ENCODE assay signal across 8 cellular contexts in the genomic region with DNA sequence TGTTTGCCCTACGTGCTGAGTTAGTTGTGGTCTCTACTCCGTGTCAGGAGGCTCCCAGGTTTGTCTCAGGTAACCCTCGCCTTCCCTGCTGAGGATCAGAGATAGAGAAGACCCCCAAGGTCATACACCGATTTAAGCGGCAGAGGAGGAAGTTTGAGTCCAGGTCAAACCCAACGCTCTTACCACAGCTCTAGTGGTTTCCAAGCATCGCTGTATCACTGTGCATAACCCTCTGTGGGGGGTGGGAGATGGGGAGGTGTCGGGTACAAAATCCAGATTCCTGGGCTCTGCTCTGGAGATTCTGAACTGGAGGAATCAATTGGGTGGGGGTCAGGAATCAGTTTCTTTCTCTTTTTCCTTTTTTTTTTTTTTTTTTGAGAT. TPM values are rescaled to one million over a fixed set of nuclear protein-coding genes. Genes with fewer than 3 reads are reported as not detected.
DNase-seq lines count a peak whose midpoint lies in the region; ATAC-seq, FAIRE-seq and TF ChIP-seq lines count a peak whose summit lies in the region.

No MANE protein-coding gene starts in this region.

- no peak for TF ChIP-seq RAD21 in HepG2 (CRISPR knock-in tag; IDR thresholded peaks at IDR 0.05)

- H3K9me3 Mint-ChIP-seq in activated naive CD4-positive, alpha-beta T cell treated with anti-CD3 and anti-CD28 coated beads, Interleukin-2, amount 50 U/mL, for 24 hours: no peaks in the 10 kb centered on the region
- no peaks in the 10 kb centered on the region for H3K9me3 Mint-ChIP-seq in activated naive CD8-positive, alpha-beta T cell (ENCODE audit: low read depth)

- H3K27me3 ChIP-seq in HepG2 (ENCODE audit: control insufficient read depth in 1 of 2, insufficient read depth in 2 of 2, low read length in 2 of 2) (no peaks in the 10 kb centered on the region), upper lobe of left lung (no peaks in the 10 kb centered on the region)

- peaks cover 3% of the 10 kb centered on the region for H3K79me2 ChIP-seq in HepG2 (ENCODE audit: insufficient read depth, low read length)

- H3K27ac Mint-ChIP-seq in activated naive CD4-positive, alpha-beta T cell treated with anti-CD3 and anti-CD28 coated beads, Interleukin-2, amount 50 U/mL, for 24 hours: no peak overlapping the region
- peak overlapping the region; percentile 84 for H3K27ac Mint-ChIP-seq in activated naive CD8-positive, alpha-beta T cell

- H3K4me1 ChIP-seq in HepG2 (ENCODE audit: insufficient read depth, low read length) (peaks cover 64% of the 10 kb centered on the region), upper lobe of left lung (peaks cover 55 to 75% (median 63%) of the 10 kb centered on the region in 4 donors)

- ATAC-seq in HepG2 (no peak), upper lobe of left lung (ENCODE audit: low FRiP score in 2 of 2) (no peak), HG02678 (IDR thresholded peaks at IDR 0.05; ENCODE audit: unreplicated experiment) (no peak), HG03342 (IDR thresholded peaks at IDR 0.05; ENCODE audit: unreplicated experiment) (no peak), GM21723 (IDR thresholded peaks at IDR 0.05; ENCODE audit: unreplicated experiment) (no peak)

- CTCF ChIA-PET in HepG2 (lab: Yijun Ruan, JAX; ENCODE audit: low intra/inter-chr PET ratio, low total read pairs): no interaction called here

- no peak overlapping the region for H2AFZ ChIP-seq in HepG2 (ENCODE audit: low read length)

- TF ChIP-seq EP300 in HepG2 (IDR thresholded peaks at IDR 0.05; ENCODE audit: low read depth in 2 of 2, low read length in 2 of 2) (no peak), HepG2 (CRISPR knock-in tag; IDR thresholded peaks at IDR 0.05; ENCODE audit: borderline replicate concordance) (no peak), upper lobe of left lung (IDR thresholded peaks at IDR 0.05) (no peak)

- H3K4me2 ChIP-seq in HepG2 (ENCODE audit: low read depth, low read length): peak overlapping the region; percentile 88

- no TSS peak for BruUV-seq in HepG2 (replicated peaks; lab: Mats Ljungman, UMichigan)

- H3K4me1 Mint-ChIP-seq in activated naive CD4-positive, alpha-beta T cell treated with anti-CD3 and anti-CD28 coated beads, Interleukin-2, amount 50 U/mL, for 24 hours: peaks cover 60% of the 10 kb centered on the region
- H3K4me1 Mint-ChIP-seq in activated naive CD8-positive, alpha-beta T cell (ENCODE audit: low read depth): peaks cover 44% of the 10 kb centered on the region

- peak overlapping the region; percentile 75 for H3K27ac ChIP-seq in HepG2 (ENCODE audit: extremely low read length, insufficient read depth, low read length)
- H3K27ac ChIP-seq in upper lobe of left lung: peak overlapping the region; percentile 87 to 96 (median 90)

- no peaks in the 10 kb centered on the region for H4K20me1 ChIP-seq in HepG2 (ENCODE audit: insufficient read depth, low read length)

- peak overlapping the region; percentile 87 for H3K4me3 Mint-ChIP-seq in activated naive CD4-positive, alpha-beta T cell treated with anti-CD3 and anti-CD28 coated beads, Interleukin-2, amount 50 U/mL, for 24 hours
- H3K4me3 Mint-ChIP-seq in activated naive CD8-positive, alpha-beta T cell: peak overlapping the region; percentile 80

- 13% methylated on average over 2 of the region's 8 CpGs for WGBS in HepG2 (ENCODE audit: low lambda C conversion rate)
- 5% methylated on average over 5 to 8 of the region's 8 CpGs for WGBS in upper lobe of left lung, 2 donors

- H3K4me3 ChIP-seq in HepG2 (replicated peaks in 1 of 3; ENCODE audit: insufficient read depth in 1 of 3, low read depth in 2 of 3, low read length in 3 of 3): peak overlapping the region; percentile 94 to 96 (median 95)
- H3K4me3 ChIP-seq in upper lobe of left lung: peak overlapping the region; percentile 31 to 93 (median 72)

- no peak for TF ChIP-seq CTCF in HepG2 (CRISPR knock-in tag; IDR thresholded peaks at IDR 0.05)
- no peak for TF ChIP-seq CTCF in upper lobe of left lung (IDR thresholded peaks at IDR 0.05)

- no peaks in the 10 kb centered on the region for H3K9me3 ChIP-seq in HepG2 (ENCODE audit: low read length)
- no peaks in the 10 kb centered on the region for H3K9me3 ChIP-seq in upper lobe of left lung

- TF ChIP-seq POLR2A in HepG2 (IDR thresholded peaks at IDR 0.05; ENCODE audit: insufficient read depth in 1 of 2, low read depth in 2 of 2, low read length in 2 of 2) (no peak), upper lobe of left lung (IDR thresholded peaks at IDR 0.05) (no peak)

- H3K9ac ChIP-seq in HepG2 (ENCODE audit: insufficient read depth, low read depth, low read length): peak overlapping the region; percentile 80

- in situ Hi-C loops in HepG2 (cut with HindIII; ENCODE audit: extremely low pct_ligation_motif_present, low pct_unique_long_range_greater_than_20kb): no loop called here

- no peaks in the 10 kb centered on the region for H3K36me3 Mint-ChIP-seq in activated naive CD4-positive, alpha-beta T cell treated with anti-CD3 and anti-CD28 coated beads, Interleukin-2, amount 50 U/mL, for 24 hours
- no peaks in the 10 kb centered on the region for H3K36me3 Mint-ChIP-seq in activated naive CD8-positive, alpha-beta T cell

- no peak for DNase-seq in activated naive CD4-positive, alpha-beta T cell (lab: John Stamatoyannopoulos, UW)
- DNase-seq in HepG2 (ENCODE audit: low spot score) (no peak), upper lobe of left lung (no peak)

- intact Hi-C loops in HepG2 (cut with micrococcal nuclease; ENCODE audit: unreplicated experiment): no loop called here

- H3K36me3 ChIP-seq in HepG2 (replicated peaks in 1 of 2; ENCODE audit: control insufficient read depth in 1 of 2, insufficient read depth in 2 of 2, low read length in 2 of 2) (no peaks in the 10 kb centered on the region), upper lobe of left lung (no peaks in the 10 kb centered on the region)

- POLR2A ChIA-PET in HepG2 (lab: Yijun Ruan, JAX): interaction anchor here (1.0 to 2.6 kb wide), 2 partner anchors 10 to 39 kb away, joined by 4 to 8 read pairs; a partner anchor contains a TSS

- FAIRE-seq in HepG2 (lab: Jason Lieb, UNC): peak; percentile 18

- H3K27me3 Mint-ChIP-seq in activated naive CD4-positive, alpha-beta T cell treated with anti-CD3 and anti-CD28 coated beads, Interleukin-2, amount 50 U/mL, for 24 hours: no peaks in the 10 kb centered on the region
- H3K27me3 Mint-ChIP-seq in activated naive CD8-positive, alpha-beta T cell: no peaks in the 10 kb centered on the region

RNA-seq across cellular contexts. Expression of a gene that starts 0.6 kb away (rescaled TPM):
- total RNA-seq in HepG2 (2016; rRNA removed; fragmentation: Illumina TruSeq; extraction: Trizol): 7.1 and 10.3 TPM in 2 replicates
- 28.3 and 35.6 TPM in 2 replicates for total RNA-seq in HepG2 (2016; cell fraction: cytosol; rRNA removed; fragmentation: Illumina TruSeq; extraction: Trizol; ENCODE audit: low read depth)
- total RNA-seq in HepG2 (2016; cell fraction: insoluble cytoplasmic fraction; rRNA removed; fragmentation: Illumina TruSeq; extraction: Trizol): 6.3 and 10.4 TPM in 2 replicates
- total RNA-seq in HepG2 (2016; cell fraction: membrane; rRNA removed; fragmentation: Illumina TruSeq; extraction: Trizol): 28.1 and 29.9 TPM in 2 replicates
- total RNA-seq in HepG2 (2016; cell fraction: nucleus; rRNA removed; fragmentation: Illumina TruSeq; extraction: Trizol): 5.2 and 8.8 TPM in 2 replicates
- polyA plus RNA-seq in HepG2 (2011; rRNA removed): 60.8 and 70.9 TPM in 2 replicates
- polyA plus RNA-seq in HepG2 (2011; cell fraction: cytosol; rRNA removed): 33.5 and 51.1 TPM in 2 replicates
- polyA plus RNA-seq in HepG2 (2011; cell fraction: nucleus; rRNA removed): 73.5 and 95.2 TPM in 2 replicates
- polyA plus RNA-seq in HepG2 (2012): 39.4 and 41.6 TPM in 2 replicates
- polyA plus RNA-seq in HepG2 (2016; cell fraction: cytosol; fragmentation: Illumina TruSeq; extraction: Trizol; ENCODE audit: low read depth): 106 and 114 TPM in 2 replicates
- 22.4 and 29.3 TPM in 2 replicates for polyA plus RNA-seq in HepG2 (2016; cell fraction: insoluble cytoplasmic fraction; fragmentation: Illumina TruSeq; extraction: Trizol; ENCODE audit: low read depth)
- polyA plus RNA-seq in HepG2 (2016; cell fraction: membrane; fragmentation: Illumina TruSeq; extraction: Trizol; ENCODE audit: low read depth): 95.1 and 103 TPM in 2 replicates
- polyA plus RNA-seq in HepG2 (2016; cell fraction: nucleus; fragmentation: Illumina TruSeq; extraction: Trizol; ENCODE audit: insufficient read depth, low read depth): 38.2 and 42.5 TPM in 2 replicates
- 22.4 and 24.1 TPM in 2 replicates for polyA minus RNA-seq in HepG2 (2011; rRNA and poly(A)+ RNA removed; ENCODE audit: low replicate concordance)
- polyA minus RNA-seq in HepG2 (2011; cell fraction: cytosol; rRNA and poly(A)+ RNA removed): 10.7 and 10.8 TPM in 2 replicates
- polyA minus RNA-seq in HepG2 (2011; cell fraction: nucleus; rRNA and poly(A)+ RNA removed): 6.1 and 7.1 TPM in 2 replicates
- total RNA-seq in upper lobe of left lung: 10 to 100 TPM; 25.0 to 52.0 (median 39.2) TPM

RNA-seq across cellular contexts. Expression of a gene that starts 3.4 kb away (rescaled TPM):
- total RNA-seq in HepG2 (2016; rRNA removed; fragmentation: Illumina TruSeq; extraction: Trizol) (10.1 and 11.3 TPM in 2 replicates), upper lobe of left lung (100 to 1,000 TPM in 3 of 6 donors, 10 to 100 TPM in 3; 25.1 to 171 (median 124) TPM)
- 33.3 and 36.0 TPM in 2 replicates for total RNA-seq in HepG2 (2016; cell fraction: cytosol; rRNA removed; fragmentation: Illumina TruSeq; extraction: Trizol; ENCODE audit: low read depth)
- total RNA-seq in HepG2 (2016; cell fraction: insoluble cytoplasmic fraction; rRNA removed; fragmentation: Illumina TruSeq; extraction: Trizol): 7.7 and 10.8 TPM in 2 replicates
- 38.1 and 42.4 TPM in 2 replicates for total RNA-seq in HepG2 (2016; cell fraction: membrane; rRNA removed; fragmentation: Illumina TruSeq; extraction: Trizol)
- total RNA-seq in HepG2 (2016; cell fraction: nucleus; rRNA removed; fragmentation: Illumina TruSeq; extraction: Trizol): 6.0 and 7.4 TPM in 2 replicates
- polyA plus RNA-seq in HepG2 (2011; rRNA removed): 9.0 and 10.8 TPM in 2 replicates
- 6.4 and 7.2 TPM in 2 replicates for polyA plus RNA-seq in HepG2 (2011; cell fraction: cytosol; rRNA removed)
- polyA plus RNA-seq in HepG2 (2011; cell fraction: nucleus; rRNA removed): 14.7 and 17.2 TPM in 2 replicates
- polyA plus RNA-seq in HepG2 (2012): 40.4 and 54.0 TPM in 2 replicates
- polyA plus RNA-seq in HepG2 (2016; cell fraction: cytosol; fragmentation: Illumina TruSeq; extraction: Trizol; ENCODE audit: low read depth): 75.5 and 81.3 TPM in 2 replicates
- polyA plus RNA-seq in HepG2 (2016; cell fraction: insoluble cytoplasmic fraction; fragmentation: Illumina TruSeq; extraction: Trizol; ENCODE audit: low read depth): 19.0 and 24.4 TPM in 2 replicates
- polyA plus RNA-seq in HepG2 (2016; cell fraction: membrane; fragmentation: Illumina TruSeq; extraction: Trizol; ENCODE audit: low read depth): 73.2 and 75.8 TPM in 2 replicates
- polyA plus RNA-seq in HepG2 (2016; cell fraction: nucleus; fragmentation: Illumina TruSeq; extraction: Trizol; ENCODE audit: insufficient read depth, low read depth): 29.2 and 36.6 TPM in 2 replicates
- polyA minus RNA-seq in HepG2 (2011; rRNA and poly(A)+ RNA removed; ENCODE audit: low replicate concordance): 8.3 and 8.6 TPM in 2 replicates
- polyA minus RNA-seq in HepG2 (2011; cell fraction: cytosol; rRNA and poly(A)+ RNA removed): 9.6 and 10.8 TPM in 2 replicates
- polyA minus RNA-seq in HepG2 (2011; cell fraction: nucleus; rRNA and poly(A)+ RNA removed): 2.8 and 3.7 TPM in 2 replicates

RNA-seq across cellular contexts. Expression of a gene that starts 4.9 kb away (rescaled TPM):
- total RNA-seq in HepG2 (2016; rRNA removed; fragmentation: Illumina TruSeq; extraction: Trizol): 38.5 and 39.8 TPM in 2 replicates
- 48.7 and 58.7 TPM in 2 replicates for total RNA-seq in HepG2 (2016; cell fraction: cytosol; rRNA removed; fragmentation: Illumina TruSeq; extraction: Trizol; ENCODE audit: low read depth)
- total RNA-seq in HepG2 (2016; cell fraction: insoluble cytoplasmic fraction; rRNA removed; fragmentation: Illumina TruSeq; extraction: Trizol): 37.6 and 40.0 TPM in 2 replicates
- 48.0 and 62.5 TPM in 2 replicates for total RNA-seq in HepG2 (2016; cell fraction: membrane; rRNA removed; fragmentation: Illumina TruSeq; extraction: Trizol)
- total RNA-seq in HepG2 (2016; cell fraction: nucleus; rRNA removed; fragmentation: Illumina TruSeq; extraction: Trizol): 18.9 and 27.6 TPM in 2 replicates
- 33.5 and 38.6 TPM in 2 replicates for polyA plus RNA-seq in HepG2 (2011; rRNA removed)
- polyA plus RNA-seq in HepG2 (2011; cell fraction: cytosol; rRNA removed): 23.8 and 46.2 TPM in 2 replicates
- polyA plus RNA-seq in HepG2 (2011; cell fraction: nucleus; rRNA removed): 106 and 113 TPM in 2 replicates
- 14.6 and 20.4 TPM in 2 replicates for polyA plus RNA-seq in HepG2 (2012)
- 41.8 and 51.1 TPM in 2 replicates for polyA plus RNA-seq in HepG2 (2016; cell fraction: cytosol; fragmentation: Illumina TruSeq; extraction: Trizol; ENCODE audit: low read depth)
- 30.6 and 31.0 TPM in 2 replicates for polyA plus RNA-seq in HepG2 (2016; cell fraction: insoluble cytoplasmic fraction; fragmentation: Illumina TruSeq; extraction: Trizol; ENCODE audit: low read depth)
- polyA plus RNA-seq in HepG2 (2016; cell fraction: membrane; fragmentation: Illumina TruSeq; extraction: Trizol; ENCODE audit: low read depth): 38.0 and 47.3 TPM in 2 replicates
- polyA plus RNA-seq in HepG2 (2016; cell fraction: nucleus; fragmentation: Illumina TruSeq; extraction: Trizol; ENCODE audit: insufficient read depth, low read depth): 38.7 and 47.5 TPM in 2 replicates
- 36.4 and 41.0 TPM in 2 replicates for polyA minus RNA-seq in HepG2 (2011; rRNA and poly(A)+ RNA removed; ENCODE audit: low replicate concordance)
- 15.6 and 16.6 TPM in 2 replicates for polyA minus RNA-seq in HepG2 (2011; cell fraction: cytosol; rRNA and poly(A)+ RNA removed)
- 25.8 and 28.7 TPM in 2 replicates for polyA minus RNA-seq in HepG2 (2011; cell fraction: nucleus; rRNA and poly(A)+ RNA removed)
- total RNA-seq in upper lobe of left lung: 10 to 100 TPM; 30.3 to 94.3 (median 68.0) TPM

RNA-seq across cellular contexts. Expression of a gene that starts 5.0 kb away (rescaled TPM):
- total RNA-seq in HepG2 (2016; rRNA removed; fragmentation: Illumina TruSeq; extraction: Trizol): 21.0 and 24.8 TPM in 2 replicates
- total RNA-seq in HepG2 (2016; cell fraction: cytosol; rRNA removed; fragmentation: Illumina TruSeq; extraction: Trizol; ENCODE audit: low read depth): 51.8 and 67.6 TPM in 2 replicates
- 18.2 and 26.1 TPM in 2 replicates for total RNA-seq in HepG2 (2016; cell fraction: insoluble cytoplasmic fraction; rRNA removed; fragmentation: Illumina TruSeq; extraction: Trizol)
- total RNA-seq in HepG2 (2016; cell fraction: membrane; rRNA removed; fragmentation: Illumina TruSeq; extraction: Trizol): 40.6 and 48.2 TPM in 2 replicates
- 17.4 and 18.2 TPM in 2 replicates for total RNA-seq in HepG2 (2016; cell fraction: nucleus; rRNA removed; fragmentation: Illumina TruSeq; extraction: Trizol)
- 40.7 and 45.1 TPM in 2 replicates for polyA plus RNA-seq in HepG2 (2011; rRNA removed)
- polyA plus RNA-seq in HepG2 (2011; cell fraction: cytosol; rRNA removed): 33.6 and 56.7 TPM in 2 replicates
- polyA plus RNA-seq in HepG2 (2011; cell fraction: nucleus; rRNA removed): 175 and 197 TPM in 2 replicates
- polyA plus RNA-seq in HepG2 (2012): 24.3 TPM in 2 replicates
- polyA plus RNA-seq in HepG2 (2016; cell fraction: cytosol; fragmentation: Illumina TruSeq; extraction: Trizol; ENCODE audit: low read depth): 59.1 and 73.2 TPM in 2 replicates
- polyA plus RNA-seq in HepG2 (2016; cell fraction: insoluble cytoplasmic fraction; fragmentation: Illumina TruSeq; extraction: Trizol; ENCODE audit: low read depth): 18.0 and 24.7 TPM in 2 replicates
- polyA plus RNA-seq in HepG2 (2016; cell fraction: membrane; fragmentation: Illumina TruSeq; extraction: Trizol; ENCODE audit: low read depth): 41.3 and 42.8 TPM in 2 replicates
- polyA plus RNA-seq in HepG2 (2016; cell fraction: nucleus; fragmentation: Illumina TruSeq; extraction: Trizol; ENCODE audit: insufficient read depth, low read depth): 39.3 and 44.3 TPM in 2 replicates
- 34.0 and 59.0 TPM in 2 replicates for polyA minus RNA-seq in HepG2 (2011; rRNA and poly(A)+ RNA removed; ENCODE audit: low replicate concordance)
- 15.5 and 17.8 TPM in 2 replicates for polyA minus RNA-seq in HepG2 (2011; cell fraction: cytosol; rRNA and poly(A)+ RNA removed)
- 14.8 and 16.0 TPM in 2 replicates for polyA minus RNA-seq in HepG2 (2011; cell fraction: nucleus; rRNA and poly(A)+ RNA removed)
- total RNA-seq in upper lobe of left lung: 10 to 100 TPM; 27.2 to 69.1 (median 35.2) TPM

RNA-seq across cellular contexts. Expression of a gene that starts 9.9 kb away (rescaled TPM):
- total RNA-seq in HepG2 (2016; rRNA removed; fragmentation: Illumina TruSeq; extraction: Trizol) (29.4 and 53.3 TPM in 2 replicates), upper lobe of left lung (100 to 1,000 TPM in 1 of 6 donors, 10 to 100 TPM in 5; 40.9 to 132 (median 63.1) TPM)
- total RNA-seq in HepG2 (2016; cell fraction: cytosol; rRNA removed; fragmentation: Illumina TruSeq; extraction: Trizol; ENCODE audit: low read depth): 18.2 and 19.3 TPM in 2 replicates
- 32.3 and 56.4 TPM in 2 replicates for total RNA-seq in HepG2 (2016; cell fraction: insoluble cytoplasmic fraction; rRNA removed; fragmentation: Illumina TruSeq; extraction: Trizol)
- total RNA-seq in HepG2 (2016; cell fraction: membrane; rRNA removed; fragmentation: Illumina TruSeq; extraction: Trizol): 18.4 and 23.6 TPM in 2 replicates
- total RNA-seq in HepG2 (2016; cell fraction: nucleus; rRNA removed; fragmentation: Illumina TruSeq; extraction: Trizol): 36.5 and 38.1 TPM in 2 replicates
- polyA plus RNA-seq in HepG2 (2011; rRNA removed): 30.1 and 36.0 TPM in 2 replicates
- 43.4 and 54.7 TPM in 2 replicates for polyA plus RNA-seq in HepG2 (2011; cell fraction: cytosol; rRNA removed)
- polyA plus RNA-seq in HepG2 (2011; cell fraction: nucleus; rRNA removed): 26.7 and 33.6 TPM in 2 replicates
- polyA plus RNA-seq in HepG2 (2012): 49.8 and 55.5 TPM in 2 replicates
- polyA plus RNA-seq in HepG2 (2016; cell fraction: cytosol; fragmentation: Illumina TruSeq; extraction: Trizol; ENCODE audit: low read depth): 23.8 and 29.7 TPM in 2 replicates
- polyA plus RNA-seq in HepG2 (2016; cell fraction: insoluble cytoplasmic fraction; fragmentation: Illumina TruSeq; extraction: Trizol; ENCODE audit: low read depth): 44.0 and 46.7 TPM in 2 replicates
- polyA plus RNA-seq in HepG2 (2016; cell fraction: membrane; fragmentation: Illumina TruSeq; extraction: Trizol; ENCODE audit: low read depth): 22.8 and 23.9 TPM in 2 replicates
- polyA plus RNA-seq in HepG2 (2016; cell fraction: nucleus; fragmentation: Illumina TruSeq; extraction: Trizol; ENCODE audit: insufficient read depth, low read depth): 104 and 111 TPM in 2 replicates
- 21.5 and 47.8 TPM in 2 replicates for polyA minus RNA-seq in HepG2 (2011; rRNA and poly(A)+ RNA removed; ENCODE audit: low replicate concordance)
- 13.1 and 15.1 TPM in 2 replicates for polyA minus RNA-seq in HepG2 (2011; cell fraction: cytosol; rRNA and poly(A)+ RNA removed)
- 5.5 and 7.8 TPM in 2 replicates for polyA minus RNA-seq in HepG2 (2011; cell fraction: nucleus; rRNA and poly(A)+ RNA removed)
